ENCODE assay signal across 24 cellular contexts in the genomic region with DNA sequence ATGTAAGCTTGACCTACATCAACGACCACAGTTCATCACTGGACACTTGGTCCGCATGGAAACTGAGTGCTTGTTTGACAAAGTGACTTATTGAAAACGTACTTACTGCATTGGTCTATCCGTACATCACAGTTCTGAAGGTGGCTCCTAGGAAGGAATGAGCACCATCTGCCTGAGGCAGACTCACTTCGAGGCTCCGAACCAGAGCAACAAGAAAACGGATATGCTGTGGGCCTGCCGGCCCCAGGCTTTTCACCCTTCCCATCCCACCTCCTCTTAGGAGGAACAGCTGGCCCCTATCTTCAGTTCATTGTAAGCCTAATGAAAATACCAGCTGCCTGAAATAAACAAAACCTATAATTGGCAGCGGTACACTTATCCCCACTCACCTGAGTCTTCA.
"Had no signal": no experiment of that assay in that cellular context is flagged by ENCODE, and none has a peak within 500 bp of the region (broad histone marks: within the 10 kb centered on the region; RNA-seq: fewer than 3 reads in every experiment).

No MANE protein-coding gene starts in this region.

- H3K27me3 ChIP-seq: ascending aorta, cardiac muscle cell, colonic mucosa, neutrophil, ovary, right lobe of liver, testis, transverse colon had no signal

- H3K4me3 ChIP-seq: ascending aorta, cardiac muscle cell, colonic mucosa, ovary, right lobe of liver, testis, transverse colon had no signal

- DNase-seq: activated CD4-positive, alpha-beta T cell treated with anti-CD3 and anti-CD28 coated beads for 48 hours; activated CD4-positive, alpha-beta T cell treated with anti-CD3 and anti-CD28 coated beads, Interleukin-2, amount 50 U/mL, for 48 hours; activated CD8-positive, alpha-beta memory T cell treated with anti-CD3 and anti-CD28 coated beads, Interleukin-2, amount 50 U/mL, for 4 hours; activated effector memory CD4-positive, alpha-beta T cell treated with anti-CD3 and anti-CD28 coated beads, Interleukin-2, amount 50 U/mL, for 16 hours; activated naive CD4-positive, alpha-beta T cell treated with anti-CD3 and anti-CD28 coated beads, Interleukin-2, amount 10 ng/mL, durations not matched to agents 7 days and 5 days; activated naive CD8-positive, alpha-beta T cell treated with anti-CD3 and anti-CD28 coated beads, Interleukin-2, amount 10 ng/mL, durations not matched to agents 7 days and 5 days; activated T-cell treated with anti-CD3 and anti-CD28 coated beads, Interleukin-2, amount 50 U/mL, for 1 hour; cerebellar nuclear complex; colonic mucosa; effector CD8-positive, alpha-beta T cell; left cardiac atrium; left ventricle myocardium superior; ovary; right lobe of liver; stimulated activated CD4-positive, alpha-beta T cell treated with anti-CD3 and anti-CD28 coated beads, Interleukin-2, amount 100 ng/mL, for 48 hours; stimulated activated naive CD8-positive, alpha-beta T cell treated with anti-CD3 and anti-CD28 coated beads, Interleukin-15, Interleukin-2, amounts not matched to agents 100 U/mL and 50 U/mL, for 24 hours; testis; transverse colon; WERI-Rb-1 had no signal

- H3K36me3 ChIP-seq: ascending aorta, cardiac muscle cell, colonic mucosa, neutrophil, ovary, right lobe of liver, transverse colon, WERI-Rb-1 had no signal

- ATAC-seq: activated CD4-positive, CD25-positive, alpha-beta regulatory T cell treated with anti-CD3 and anti-CD28 coated beads, Interleukin-2, amount 50 U/mL, for 24 hours; left cardiac atrium; left ventricle myocardium superior; stimulated activated naive CD8-positive, alpha-beta T cell treated with anti-CD3 and anti-CD28 coated beads, Interleukin-15, Interleukin-2, amounts not matched to agents 100 U/mL and 50 U/mL, for 24 hours had no signal

- H3K27ac ChIP-seq: ascending aorta, cardiac muscle cell, colonic mucosa, epithelial cell of prostate, neutrophil, ovary, right lobe of liver, testis, transverse colon, WERI-Rb-1 had no signal

- H3K4me1 ChIP-seq: ascending aorta, colonic mucosa, right lobe of liver, testis, transverse colon had no signal

- H3K9me3 ChIP-seq: ascending aorta, colonic mucosa, neutrophil, ovary, right lobe of liver, testis, transverse colon had no signal
